ENCODE assay signal across 13 cellular contexts in the genomic region with DNA sequence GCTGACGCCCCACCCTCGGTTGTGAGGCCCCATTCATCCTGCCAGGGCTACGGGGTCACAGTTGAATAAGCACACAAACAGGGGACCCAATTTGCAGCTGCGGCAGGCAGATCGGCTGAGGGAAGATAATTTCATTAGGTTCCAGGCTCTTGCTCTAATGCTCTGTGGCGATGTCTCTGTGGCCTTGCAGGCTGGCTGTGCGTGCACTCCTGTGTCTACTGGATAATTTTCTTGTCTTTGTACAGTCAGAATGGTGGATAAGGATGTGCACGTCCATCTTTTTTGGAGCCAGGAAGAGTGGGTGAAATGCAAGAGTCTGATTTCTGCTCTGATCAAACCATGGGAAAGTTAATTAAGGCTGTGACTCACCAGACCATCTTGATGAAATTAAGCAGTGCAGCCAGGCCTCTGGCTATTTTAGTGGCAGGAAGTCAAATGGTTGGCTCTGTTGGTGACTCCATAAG. TPM values are rescaled to one million over a fixed set of nuclear protein-coding genes. Genes with fewer than 3 reads are reported as not detected.
"Had no signal": no experiment of that assay in that cellular context is flagged by ENCODE, and none has a peak within 500 bp of the region (broad histone marks: within the 10 kb centered on the region; RNA-seq: fewer than 3 reads in every experiment).

No MANE protein-coding gene starts in this region.

- H3K27ac ChIP-seq: breast epithelium, neutrophil, vagina had no signal

- H3K4me3 ChIP-seq: breast epithelium, lung, vagina had no signal

- H3K36me3 ChIP-seq: breast epithelium, neutrophil, vagina had no signal

- ATAC-seq: naive thymus-derived CD4-positive, alpha-beta T cell; right cardiac atrium had no signal

- H3K27me3 ChIP-seq: breast epithelium, vagina had no signal

- H3K9me3 ChIP-seq: breast epithelium, neutrophil, vagina had no signal

- DNase-seq: activated B cell treated with CpG ODN at 0.5 μM for 24 hours; activated CD4-positive, alpha-beta T cell treated with anti-CD3 and anti-CD28 coated beads, Interleukin-2, amount 10 ng/mL, durations not matched to agents 7 days and 5 days; endodermal cell; immature natural killer cell; naive thymus-derived CD4-positive, alpha-beta T cell; right cardiac atrium; small intestine had no signal

- H3K4me1 ChIP-seq: breast epithelium, vagina had no signal

RNA-seq across cellular contexts. Expression of a gene that starts 39.2 kb away (rescaled TPM):
- total RNA-seq: activated B cell treated with CpG ODN at 0.5 μM for 24 hours; activated CD4-positive, alpha-beta T cell treated with anti-CD3 and anti-CD28 coated beads, Interleukin-2, amount 10 ng/mL, durations not matched to agents 7 days and 5 days; breast epithelium; dermis microvascular lymphatic vessel endothelial cell; endodermal cell; mononuclear cell; naive thymus-derived CD4-positive, alpha-beta T cell had no signal
- polyA plus RNA-seq: immature natural killer cell; naive thymus-derived CD4-positive, alpha-beta T cell had no signal
